15 cellular contexts compared by ENCODE assay signal in genomic region chr21:41427556-41427955, GRCh38. TPM values are rescaled to one million over a fixed set of nuclear protein-coding genes. Genes with fewer than 3 reads are reported as not detected.
DNase-seq lines count a peak whose midpoint lies in the region; ATAC-seq, FAIRE-seq and TF ChIP-seq lines count a peak whose summit lies in the region.
"Had no signal": no experiment of that assay in that cellular context is flagged by ENCODE, and none has a peak within 500 bp of the region (broad histone marks: within the 10 kb centered on the region; RNA-seq: fewer than 3 reads in every experiment).

No MANE protein-coding gene starts in this region.

- no peaks in the 10 kb centered on the region for H4K20me1 ChIP-seq in osteoblast (ENCODE audit: insufficient read depth, low read length)

- no peak overlapping the region for H3K4me3 ChIP-seq in osteoblast (ENCODE audit: insufficient read depth, low read length)

- FAIRE-seq in GM12891 (lab: Jason Lieb, UNC) (no peak), urothelium cell line (lab: Jason Lieb, UNC) (no peak)
- FAIRE-seq: HepG2 had no signal

- no peaks in the 10 kb centered on the region for H3K9me3 Mint-ChIP-seq in activated CD4-positive, alpha-beta T cell treated with anti-CD3 and anti-CD28 coated beads, Interleukin-2, amount 10 ng/mL, durations not matched to agents 24 days and 14 days
- no peaks in the 10 kb centered on the region for H3K9me3 Mint-ChIP-seq in activated T-helper 17 cell treated with anti-CD3 and anti-CD28 coated beads, Interleukin-2, amount 50 U/mL, for 72 hours
- H3K9me3 Mint-ChIP-seq in natural killer cell treated with Interleukin-12 subunit alpha and Interleukin-12 subunit beta and Interleukin-15 and Interleukin-18, amount 100 ng/mL, for 72 hours: no peaks in the 10 kb centered on the region
- no peaks in the 10 kb centered on the region for H3K9me3 Mint-ChIP-seq in endothelial cell (ENCODE audit: unreplicated experiment)

- H3K9me3 ChIP-seq in osteoblast (ENCODE audit: low read depth, low read length): no peaks in the 10 kb centered on the region
- H3K9me3 ChIP-seq: SK-N-SH, suprapubic skin had no signal

- H3K27ac ChIP-seq in osteoblast (ENCODE audit: low read depth, low read length): no peak overlapping the region
- H3K27ac ChIP-seq: epithelial cell of prostate, suprapubic skin, WERI-Rb-1 had no signal

- TF ChIP-seq POLR2A in GM12891 (IDR thresholded peaks at IDR 0.05; ENCODE audit: low read depth, low read length): 0 out of 2 replicates have a peak, but pooled peaks have one; percentile 42

- no peaks in the 10 kb centered on the region for H3K36me3 ChIP-seq in osteoblast (ENCODE audit: insufficient read depth, low read length)
- H3K36me3 ChIP-seq: WERI-Rb-1 had no signal

- peak overlapping the region; percentile 97 for H3K4me3 Mint-ChIP-seq in activated CD4-positive, alpha-beta T cell treated with anti-CD3 and anti-CD28 coated beads, Interleukin-2, amount 10 ng/mL, durations not matched to agents 24 days and 14 days
- peak overlapping the region; percentile 84 for H3K4me3 Mint-ChIP-seq in activated T-helper 17 cell treated with anti-CD3 and anti-CD28 coated beads, Interleukin-2, amount 50 U/mL, for 72 hours
- peak overlapping the region; percentile 94 for H3K4me3 Mint-ChIP-seq in natural killer cell treated with Interleukin-12 subunit alpha and Interleukin-12 subunit beta and Interleukin-15 and Interleukin-18, amount 100 ng/mL, for 72 hours
- no peak overlapping the region for H3K4me3 Mint-ChIP-seq in endothelial cell (ENCODE audit: unreplicated experiment)

- DNase-seq in activated CD4-positive, alpha-beta T cell treated with anti-CD3 and anti-CD28 coated beads, Interleukin-2, amount 10 ng/mL, durations not matched to agents 24 days and 14 days: no peak
- no peak for DNase-seq in activated CD4-positive, alpha-beta T cell treated with anti-CD3 and anti-CD28 coated beads for 4 hours
- DNase-seq in GM12891 (ENCODE audit: insufficient read length, low spot score) (no peak), endothelial cell (ENCODE audit: low spot score) (no peak), urothelium cell line (ENCODE audit: low spot score) (no peak), osteoblast (ENCODE audit: insufficient read length, low spot score, missing footprints) (no peak)
- DNase-seq in natural killer cell treated with Interleukin-12 subunit alpha and Interleukin-12 subunit beta and Interleukin-15 and Interleukin-18, amount 100 ng/mL, for 72 hours (ENCODE audit: low spot score): peak; percentile 56
- DNase-seq: cerebellar nuclear complex, NCI-H1092, SK-N-SH, WERI-Rb-1 had no signal

- peaks cover 54% of the 10 kb centered on the region for H3K36me3 Mint-ChIP-seq in activated CD4-positive, alpha-beta T cell treated with anti-CD3 and anti-CD28 coated beads, Interleukin-2, amount 10 ng/mL, durations not matched to agents 24 days and 14 days (ENCODE audit: low read depth)
- peaks cover 34% of the 10 kb centered on the region for H3K36me3 Mint-ChIP-seq in activated T-helper 17 cell treated with anti-CD3 and anti-CD28 coated beads, Interleukin-2, amount 50 U/mL, for 72 hours (ENCODE audit: low read depth)
- no peaks in the 10 kb centered on the region for H3K36me3 Mint-ChIP-seq in natural killer cell treated with Interleukin-12 subunit alpha and Interleukin-12 subunit beta and Interleukin-15 and Interleukin-18, amount 100 ng/mL, for 72 hours
- no peaks in the 10 kb centered on the region for H3K36me3 Mint-ChIP-seq in endothelial cell (ENCODE audit: low read depth, unreplicated experiment)

- peaks cover 11% of the 10 kb centered on the region for H3K4me1 ChIP-seq in osteoblast (ENCODE audit: insufficient read depth, low read length)

- no peak overlapping the region for H2AFZ ChIP-seq in osteoblast (ENCODE audit: low read length)

- H3K27me3 ChIP-seq in osteoblast (ENCODE audit: insufficient read depth, low read length): peaks cover 12% of the 10 kb centered on the region
- H3K27me3 ChIP-seq: suprapubic skin had no signal

- intact Hi-C loops in activated CD4-positive, alpha-beta T cell treated with anti-CD3 and anti-CD28 coated beads, Interleukin-2, amount 10 ng/mL, durations not matched to agents 24 days and 14 days (cut with micrococcal nuclease): loop anchor here (2.0 to 10.0 kb wide), 3 partner anchors 65 to 807 kb away; partner anchors contain the start of gene MX2

- no peaks in the 10 kb centered on the region for H3K27me3 Mint-ChIP-seq in activated CD4-positive, alpha-beta T cell treated with anti-CD3 and anti-CD28 coated beads, Interleukin-2, amount 10 ng/mL, durations not matched to agents 24 days and 14 days
- no peaks in the 10 kb centered on the region for H3K27me3 Mint-ChIP-seq in activated T-helper 17 cell treated with anti-CD3 and anti-CD28 coated beads, Interleukin-2, amount 50 U/mL, for 72 hours
- no peaks in the 10 kb centered on the region for H3K27me3 Mint-ChIP-seq in natural killer cell treated with Interleukin-12 subunit alpha and Interleukin-12 subunit beta and Interleukin-15 and Interleukin-18, amount 100 ng/mL, for 72 hours
- peaks cover 14% of the 10 kb centered on the region for H3K27me3 Mint-ChIP-seq in endothelial cell (ENCODE audit: unreplicated experiment)

- no peak for TF ChIP-seq CTCF in endothelial cell (IDR thresholded peaks at IDR 0.05; ENCODE audit: unreplicated experiment)
- TF ChIP-seq CTCF in osteoblast (IDR thresholded peaks at IDR 0.05; ENCODE audit: extremely low read depth, low read depth, low read length): no peak

- H3K27ac Mint-ChIP-seq in activated CD4-positive, alpha-beta T cell treated with anti-CD3 and anti-CD28 coated beads, Interleukin-2, amount 10 ng/mL, durations not matched to agents 24 days and 14 days: peak overlapping the region; percentile 98
- H3K27ac Mint-ChIP-seq in activated T-helper 17 cell treated with anti-CD3 and anti-CD28 coated beads, Interleukin-2, amount 50 U/mL, for 72 hours: no peak overlapping the region
- no peak overlapping the region for H3K27ac Mint-ChIP-seq in natural killer cell treated with Interleukin-12 subunit alpha and Interleukin-12 subunit beta and Interleukin-15 and Interleukin-18, amount 100 ng/mL, for 72 hours
- no peak overlapping the region for H3K27ac Mint-ChIP-seq in endothelial cell (ENCODE audit: unreplicated experiment)

- H3K4me1 Mint-ChIP-seq in activated CD4-positive, alpha-beta T cell treated with anti-CD3 and anti-CD28 coated beads, Interleukin-2, amount 10 ng/mL, durations not matched to agents 24 days and 14 days: peaks cover 71% of the 10 kb centered on the region
- peaks cover 5% of the 10 kb centered on the region for H3K4me1 Mint-ChIP-seq in activated T-helper 17 cell treated with anti-CD3 and anti-CD28 coated beads, Interleukin-2, amount 50 U/mL, for 72 hours
- peaks cover 9 to 15% of the 10 kb centered on the region in 2 donors for H3K4me1 Mint-ChIP-seq in natural killer cell treated with Interleukin-12 subunit alpha and Interleukin-12 subunit beta and Interleukin-15 and Interleukin-18, amount 100 ng/mL, for 72 hours (ENCODE audit: low read depth in 2 of 2)
- no peaks in the 10 kb centered on the region for H3K4me1 Mint-ChIP-seq in endothelial cell (ENCODE audit: unreplicated experiment)

- no peaks in the 10 kb centered on the region for H3K79me2 ChIP-seq in osteoblast (ENCODE audit: insufficient read depth, low read length)

- no peak for ATAC-seq in activated T-helper 17 cell treated with anti-CD3 and anti-CD28 coated beads, Interleukin-2, amount 50 U/mL, for 72 hours (replicated peaks)
- ATAC-seq in natural killer cell treated with Interleukin-12 subunit alpha and Interleukin-12 subunit beta and Interleukin-15 and Interleukin-18, amount 100 ng/mL, for 72 hours: no peak
- ATAC-seq: HepG2 had no signal

- no peak overlapping the region for H3K4me2 ChIP-seq in osteoblast (ENCODE audit: insufficient read depth, low read length)

TF ChIP-seq in GM12891, 5 proteins besides CTCF, POLR2A, EP300 and RAD21:
- TF ChIP-seq PAX5 (IDR thresholded peaks at IDR 0.05; ENCODE audit: insufficient read depth, low read length, severe bottlenecking) (no peak), POLR2AphosphoS5 (IDR thresholded peaks at IDR 0.05; ENCODE audit: low read depth, low read length) (peak; percentile 47; the same call in 1 of the 2 replicates)

RNA-seq across cellular contexts. Expression of gene MX1, which starts 1.5 kb away (rescaled TPM):
- 88.8 and 90.5 TPM in 2 replicates for total RNA-seq in activated CD4-positive, alpha-beta T cell treated with anti-CD3 and anti-CD28 coated beads, Interleukin-2, amount 10 ng/mL, durations not matched to agents 24 days and 14 days
- 263 TPM for polyA plus RNA-seq in GM12891 (2012; ENCODE audit: low read depth, missing spikeins)
- 10 to 100 TPM; 14.2 to 32.5 TPM for total RNA-seq in activated T-helper 17 cell treated with anti-CD3 and anti-CD28 coated beads, Interleukin-2, amount 50 U/mL, for 72 hours
- total RNA-seq in natural killer cell treated with Interleukin-12 subunit alpha and Interleukin-12 subunit beta and Interleukin-15 and Interleukin-18, amount 100 ng/mL, for 72 hours: 10 to 100 TPM; 10.9 to 19.2 TPM
- total RNA-seq in endothelial cell (ENCODE audit: unreplicated experiment) (4.5 TPM), osteoblast (28.3 and 33.3 TPM in 2 replicates)
